ENCODE assay signal across 9 cellular contexts in the genomic region with DNA sequence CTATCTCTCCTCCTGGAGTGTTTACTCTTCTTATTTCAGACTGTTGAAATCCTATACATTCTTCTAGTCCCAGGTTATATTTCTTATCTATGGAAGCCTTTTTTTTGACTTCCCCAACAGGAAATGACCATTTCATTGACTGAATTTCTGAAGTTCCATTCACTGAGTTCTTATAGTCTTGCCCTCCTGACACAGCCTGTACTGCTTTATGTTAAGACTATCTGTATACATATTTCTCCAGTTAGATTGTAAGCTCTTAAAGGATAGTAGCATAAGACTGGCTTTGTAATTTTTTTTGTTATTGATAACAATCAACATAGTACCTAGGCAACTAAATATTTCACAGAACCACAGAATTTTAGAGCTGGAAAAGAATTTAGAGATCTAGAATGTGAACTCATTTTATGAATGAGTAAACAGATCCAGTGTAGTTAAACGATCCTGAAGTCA. TPM values are rescaled to one million over a fixed set of nuclear protein-coding genes. Genes with fewer than 3 reads are reported as not detected.
DNase-seq lines count a peak whose midpoint lies in the region; ATAC-seq, FAIRE-seq and TF ChIP-seq lines count a peak whose summit lies in the region.
"Had no signal": no experiment of that assay in that cellular context is flagged by ENCODE, and none has a peak within 500 bp of the region (broad histone marks: within the 10 kb centered on the region; RNA-seq: fewer than 3 reads in every experiment).

No MANE protein-coding gene starts in this region.

- no peak overlapping the region for H3K4me3 ChIP-seq in BLaER1
- H3K4me3 ChIP-seq in astrocyte (ENCODE audit: insufficient read depth, low read depth, low read length), result no peak overlapping the region
- H3K4me3 ChIP-seq in mesodermal cell (ENCODE audit: extremely low read depth, insufficient read depth, low read length, poor library complexity, severe bottlenecking), result no peak overlapping the region
- H3K4me3 ChIP-seq: mucosa of descending colon had no signal

- H3K9me3 ChIP-seq in BLaER1, result no peaks in the 10 kb centered on the region
- no peaks in the 10 kb centered on the region for H3K9me3 ChIP-seq in astrocyte (ENCODE audit: insufficient read depth, low read depth, low read length)
- no peaks in the 10 kb centered on the region for H3K9me3 ChIP-seq in mesodermal cell (ENCODE audit: control insufficient read depth, low read length)
- H3K9me3 ChIP-seq: mucosa of descending colon had no signal

- no peaks in the 10 kb centered on the region for H3K36me3 Mint-ChIP-seq in astrocyte (ENCODE audit: low read depth, unreplicated experiment)

- H3K27me3 ChIP-seq in BLaER1, result no peaks in the 10 kb centered on the region
- no peaks in the 10 kb centered on the region for H3K27me3 ChIP-seq in astrocyte (ENCODE audit: insufficient read depth, low read length)

- peaks cover 27% of the 10 kb centered on the region for H4K20me1 ChIP-seq in BLaER1
- H4K20me1 ChIP-seq in astrocyte (ENCODE audit: insufficient read depth, low read length), result no peaks in the 10 kb centered on the region

- ATAC-seq in HG03571 (IDR thresholded peaks at IDR 0.05; ENCODE audit: unreplicated experiment), result no peak
- ATAC-seq: mucosa of descending colon had no signal

- H3K4me1 ChIP-seq in BLaER1 (peaks cover 89% of the 10 kb centered on the region), astrocyte (ENCODE audit: insufficient read depth, low read length) (peaks cover 62% of the 10 kb centered on the region), mesodermal cell (ENCODE audit: control insufficient read depth, insufficient read depth, low read length, poor library complexity, severe bottlenecking) (peaks cover 64% of the 10 kb centered on the region)

- peak overlapping the region; percentile 100 for H3K27ac Mint-ChIP-seq in astrocyte (ENCODE audit: unreplicated experiment)

- H3K9ac ChIP-seq in BLaER1 (no peak overlapping the region), astrocyte (ENCODE audit: low read length) (peak overlapping the region; percentile 85)

- WGBS in mesodermal cell (ENCODE audit: insufficient coverage in 2 of 2), 2 experiments, result 100% methylated on average over 1 of the region's 1 CpG

- TF ChIP-seq CTCF in astrocyte (IDR thresholded peaks at IDR 0.05; ENCODE audit: insufficient read depth, low read depth, low read length), result no peak

- H3K27me3 Mint-ChIP-seq in astrocyte (ENCODE audit: low read depth, unreplicated experiment), result no peaks in the 10 kb centered on the region

- peak; percentile 20 for FAIRE-seq in astrocyte (lab: Jason Lieb, UNC)

- H3K36me3 ChIP-seq in BLaER1 (no peaks in the 10 kb centered on the region), astrocyte (ENCODE audit: insufficient read depth, low read length) (no peaks in the 10 kb centered on the region), mesodermal cell (ENCODE audit: control insufficient read depth, insufficient read depth, low read length) (no peaks in the 10 kb centered on the region)

- no peak overlapping the region for H2AFZ ChIP-seq in astrocyte (ENCODE audit: low read depth, low read length)

- H3K27ac ChIP-seq in BLaER1 (no peak overlapping the region), astrocyte (ENCODE audit: low read depth, low read length) (peak overlapping the region; percentile 96), mesodermal cell (ENCODE audit: low read depth, low read length, severe bottlenecking) (peak overlapping the region; percentile 100)

- no peaks in the 10 kb centered on the region for H3K9me3 Mint-ChIP-seq in astrocyte (ENCODE audit: unreplicated experiment)

- peak overlapping the region; percentile 36; the same call in 1 of the 2 replicates for H3K4me2 ChIP-seq in BLaER1
- peak overlapping the region; percentile 61 for H3K4me2 ChIP-seq in astrocyte (ENCODE audit: low read length)

- H3K4me1 Mint-ChIP-seq in astrocyte (ENCODE audit: low read depth, unreplicated experiment), result peaks cover 77% of the 10 kb centered on the region

- H3K4me3 Mint-ChIP-seq in astrocyte (ENCODE audit: unreplicated experiment), result peak overlapping the region; percentile 72

- DNase-seq in HT1080 (ENCODE audit: low read depth) (peak; percentile 74), astrocyte (ENCODE audit: low read depth) (peak; percentile 82), epidermal melanocyte (ENCODE audit: insufficient read length, low spot score) (no peak), C1 segment of cervical spinal cord (lab: John Stamatoyannopoulos, UW) (no peak), GM19240 (ENCODE audit: insufficient read length, low spot score) (no peak)
- DNase-seq: mucosa of descending colon had no signal

- H3K79me2 ChIP-seq in astrocyte (ENCODE audit: insufficient read depth, low read length), result peaks cover 86% of the 10 kb centered on the region

RNA-seq across cellular contexts. Expression of a gene that starts 14.9 kb away (rescaled TPM):
- 137 and 148 TPM in 2 replicates for total RNA-seq in HT1080 (2014; rRNA removed; shearing (Covaris generic))
- polyA plus RNA-seq in HT1080 (2015; cell fraction: cytosol; rRNA removed), result 54.9 and 63.9 TPM in 2 replicates
- 349 and 380 TPM in 2 replicates for polyA plus RNA-seq in HT1080 (2015; cell fraction: nucleus; rRNA removed)
- total RNA-seq in astrocyte, result 592 and 694 TPM in 2 replicates
- 154 TPM for polyA plus RNA-seq in mesodermal cell (2013, experiment 1 of 2)
- polyA plus RNA-seq in mesodermal cell (2013, experiment 2 of 2), result 117 TPM

Comparison
In these comparisons a context has a peak if more than half of its experiments do, and no peak if none do; other contexts are left out.
1. DNase-seq: peak in HT1080 (single experiment) and astrocyte (single experiment); none in epidermal melanocyte (single experiment), C1 segment of cervical spinal cord (0 of 14) and GM19240 (single experiment).